Comparison of ENCODE assay signal across 16 cellular contexts in genomic region chr13:38900188-38900587, GRCh38.
DNase-seq lines count a peak whose midpoint lies in the region; ATAC-seq, FAIRE-seq and TF ChIP-seq lines count a peak whose summit lies in the region.
"Had no signal": no experiment of that assay in that cellular context is flagged by ENCODE, and none has a peak within 500 bp of the region (broad histone marks: within the 10 kb centered on the region; RNA-seq: fewer than 3 reads in every experiment).

No MANE protein-coding gene starts in this region.

- CTCF ChIA-PET in K562 (lab: Yijun Ruan, JAX; ENCODE audit: low intra/inter-chr PET ratio) (no interaction called here), MCF 10A (lab: Yijun Ruan, JAX) (interaction anchor here (0.6 to 1.1 kb wide), 2 partner anchors 16 to 718 kb away, joined by 3 to 4 read pairs; no protein-coding TSS in a partner anchor)
- CTCF ChIA-PET in activated CD8-positive, alpha-beta T cell treated with anti-CD3 and anti-CD28 coated beads, Interleukin-2, amount 10 ng/mL, durations not matched to agents 7 days and 5 days (lab: Charles Lee) = no interaction called here

- H3K4me3 ChIP-seq in Loucy (ENCODE audit: low read length, poor library complexity, severe bottlenecking) (no peak overlapping the region), K562 (no peak overlapping the region), neural progenitor cell (no peak overlapping the region)
- H3K4me3 ChIP-seq: heart right ventricle, left ventricle myocardium inferior, testis had no signal

- no peaks in the 10 kb centered on the region for H3K9me1 ChIP-seq in K562 (ENCODE audit: control insufficient read depth, insufficient read depth, low read length)

- no peaks in the 10 kb centered on the region for H3K36me3 Mint-ChIP-seq in neural progenitor cell
- H3K36me3 Mint-ChIP-seq in MCF 10A (ENCODE audit: insufficient read depth, unreplicated experiment) = no peaks in the 10 kb centered on the region
- no peaks in the 10 kb centered on the region for H3K36me3 Mint-ChIP-seq in activated CD8-positive, alpha-beta T cell treated with anti-CD3 and anti-CD28 coated beads, Interleukin-2, amount 10 ng/mL, durations not matched to agents 7 days and 5 days (ENCODE audit: low read depth)
- H3K36me3 Mint-ChIP-seq: CD8-positive, alpha-beta T cell had no signal

- peaks cover 12% of the 10 kb centered on the region for H3K4me1 Mint-ChIP-seq in neural progenitor cell
- H3K4me1 Mint-ChIP-seq in MCF 10A (ENCODE audit: insufficient read depth, unreplicated experiment) = no peaks in the 10 kb centered on the region
- H3K4me1 Mint-ChIP-seq in activated CD8-positive, alpha-beta T cell treated with anti-CD3 and anti-CD28 coated beads, Interleukin-2, amount 10 ng/mL, durations not matched to agents 7 days and 5 days (ENCODE audit: low read depth) = no peaks in the 10 kb centered on the region
- H3K4me1 Mint-ChIP-seq: activated CD4-positive, alpha-beta memory T cell treated with anti-CD3 and anti-CD28 coated beads, Interleukin-2, amount 10 ng/mL, durations not matched to agents 7 days and 5 days had no signal

- no peak overlapping the region for H2AFZ ChIP-seq in Loucy (ENCODE audit: low read length)
- no peak overlapping the region for H2AFZ ChIP-seq in K562 (ENCODE audit: low read depth, low read length)
- no peak overlapping the region for H2AFZ ChIP-seq in neural progenitor cell (replicated peaks)

- no peak for FAIRE-seq in K562 (lab: Jason Lieb, UNC)
- FAIRE-seq: endometrium had no signal

- no peak overlapping the region for H3K27ac Mint-ChIP-seq in neural progenitor cell
- no peak overlapping the region for H3K27ac Mint-ChIP-seq in MCF 10A (ENCODE audit: low read depth, unreplicated experiment)
- no peak overlapping the region for H3K27ac Mint-ChIP-seq in activated CD8-positive, alpha-beta T cell treated with anti-CD3 and anti-CD28 coated beads, Interleukin-2, amount 10 ng/mL, durations not matched to agents 7 days and 5 days
- H3K27ac Mint-ChIP-seq: activated CD4-positive, alpha-beta memory T cell treated with anti-CD3 and anti-CD28 coated beads, Interleukin-2, amount 10 ng/mL, durations not matched to agents 7 days and 5 days; CD8-positive, alpha-beta T cell had no signal

- POLR2A ChIA-PET in K562 (lab: Yijun Ruan, JAX) (no interaction called here), MCF 10A (lab: Yijun Ruan, JAX) (no interaction called here)
- POLR2A ChIA-PET in activated CD8-positive, alpha-beta T cell treated with anti-CD3 and anti-CD28 coated beads, Interleukin-2, amount 10 ng/mL, durations not matched to agents 7 days and 5 days (lab: Charles Lee) = no interaction called here

- H3K4me3 Mint-ChIP-seq in neural progenitor cell (no peak overlapping the region), MCF 10A (ENCODE audit: unreplicated experiment) (no peak overlapping the region)
- no peak overlapping the region for H3K4me3 Mint-ChIP-seq in activated CD8-positive, alpha-beta T cell treated with anti-CD3 and anti-CD28 coated beads, Interleukin-2, amount 10 ng/mL, durations not matched to agents 7 days and 5 days
- H3K4me3 Mint-ChIP-seq: activated CD4-positive, alpha-beta memory T cell treated with anti-CD3 and anti-CD28 coated beads, Interleukin-2, amount 10 ng/mL, durations not matched to agents 7 days and 5 days; CD8-positive, alpha-beta T cell had no signal

- H3K4me2 ChIP-seq in Loucy (ENCODE audit: low read depth, low read length, poor library complexity, severe bottlenecking) (no peak overlapping the region), K562 (ENCODE audit: insufficient read depth, low read length) (no peak overlapping the region), neural progenitor cell (no peak overlapping the region)

- no peaks in the 10 kb centered on the region for H3K79me2 ChIP-seq in Loucy (ENCODE audit: insufficient read depth, low read length)
- H3K79me2 ChIP-seq in K562 (ENCODE audit: control insufficient read depth, insufficient read depth, low read length) = no peaks in the 10 kb centered on the region
- no peaks in the 10 kb centered on the region for H3K79me2 ChIP-seq in neural progenitor cell (ENCODE audit: low read depth)

- no peaks in the 10 kb centered on the region for H3K9me3 ChIP-seq in Loucy (ENCODE audit: insufficient read depth, low read depth, low read length)
- no peaks in the 10 kb centered on the region for H3K9me3 ChIP-seq in K562 (replicated peaks; ENCODE audit: control insufficient read depth, insufficient read depth, low read depth, low read length)
- no peaks in the 10 kb centered on the region for H3K9me3 ChIP-seq in neural progenitor cell (ENCODE audit: low read depth)
- H3K9me3 ChIP-seq: left ventricle myocardium inferior, testis had no signal

- no peaks in the 10 kb centered on the region for H4K20me1 ChIP-seq in Loucy (ENCODE audit: insufficient read depth, low read length, poor library complexity, severe bottlenecking)
- H4K20me1 ChIP-seq in K562 (replicated peaks; ENCODE audit: control insufficient read depth, insufficient read depth, low read length) = no peaks in the 10 kb centered on the region
- no peaks in the 10 kb centered on the region for H4K20me1 ChIP-seq in neural progenitor cell (ENCODE audit: low read depth)

- WGBS in K562 (ENCODE audit: insufficient coverage, low coverage, missing lambda C conversion rate) = 0% methylated on average over 3 of the region's 3 CpGs

- in situ Hi-C loops in K562 (cut with MboI) = no loop called here

- no peak for TF ChIP-seq EP300 in K562 (IDR thresholded peaks at IDR 0.05; ENCODE audit: low read length)

- no peak overlapping the region for H3K9ac ChIP-seq in Loucy (ENCODE audit: low read depth, low read length, poor library complexity, severe bottlenecking)
- no peak overlapping the region for H3K9ac ChIP-seq in K562 (ENCODE audit: insufficient read depth in 1 of 2, low read depth in 2 of 2, low read length in 2 of 2)
- H3K9ac ChIP-seq in neural progenitor cell = no peak overlapping the region

- no peaks in the 10 kb centered on the region for H3K4me1 ChIP-seq in Loucy (ENCODE audit: insufficient read depth, low read length, poor library complexity, severe bottlenecking)
- no peaks in the 10 kb centered on the region for H3K4me1 ChIP-seq in K562 (replicated peaks in 1 of 2; ENCODE audit: control insufficient read depth in 2 of 2, insufficient read depth in 2 of 2, low read length in 2 of 2)
- no peaks in the 10 kb centered on the region for H3K4me1 ChIP-seq in neural progenitor cell
- H3K4me1 ChIP-seq: heart right ventricle, left ventricle myocardium inferior, testis had no signal

- peak; percentile 60 for ATAC-seq in K562
- no peak for ATAC-seq in activated CD8-positive, alpha-beta T cell treated with anti-CD3 and anti-CD28 coated beads, Interleukin-2, amount 10 ng/mL, durations not matched to agents 7 days and 5 days
- ATAC-seq: CD8-positive, alpha-beta T cell; heart right ventricle had no signal

- no peak for TF ChIP-seq RAD21 in K562 (CRISPR knock-in tag; conservative IDR thresholded peaks at IDR 0.05 in 1 of 2, IDR thresholded peaks at IDR 0.05 in 1 of 2)

- peak in 2 of 4 experiments; percentile 3 to 7 for DNase-seq in K562 (ENCODE audit: extremely low read depth in 1 of 4, low spot score in 3 of 4)
- DNase-seq in neural progenitor cell (ENCODE audit: low spot score) = peak; percentile 58
- DNase-seq in MCF 10A (ENCODE audit: unreplicated experiment) = no peak
- DNase-seq in activated CD8-positive, alpha-beta T cell treated with anti-CD3 and anti-CD28 coated beads, Interleukin-2, amount 10 ng/mL, durations not matched to agents 7 days and 5 days = no peak
- no peak for DNase-seq in NCI-H1105 treated with DMSO at 0.1 percent for 48 hours (lab: John Stamatoyannopoulos, UW)
- DNase-seq: activated CD4-positive, alpha-beta memory T cell treated with anti-CD3 and anti-CD28 coated beads, Interleukin-2, amount 10 ng/mL, durations not matched to agents 7 days and 5 days; activated gamma-delta T cell treated with Interleukin-2 at 50 U/mL for 16 hours; CD8-positive, alpha-beta T cell; heart right ventricle; left ventricle myocardium inferior; NCI-H345; testis had no signal

- H3K27ac ChIP-seq in K562 (ENCODE audit: extremely low read depth, low read depth, low read length) (no peak overlapping the region), neural progenitor cell (no peak overlapping the region)
- H3K27ac ChIP-seq: heart right ventricle, HL-60, left ventricle myocardium inferior, testis had no signal

- intact Hi-C loops in K562 (cut with micrococcal nuclease) = no loop called here
- intact Hi-C loops in MCF 10A (cut with micrococcal nuclease) = no loop called here

- TF ChIP-seq POLR2A in K562 (conservative IDR thresholded peaks at IDR 0.05) = no peak

- BruUV-seq in K562 (replicated peaks; lab: Mats Ljungman, UMichigan) (no TSS peak), MCF 10A (replicated peaks; lab: Mats Ljungman, UMichigan) (no TSS peak)

- H3K9me3 Mint-ChIP-seq in neural progenitor cell = peaks cover 2% of the 10 kb centered on the region
- H3K9me3 Mint-ChIP-seq in MCF 10A (ENCODE audit: unreplicated experiment) = no peaks in the 10 kb centered on the region
- no peaks in the 10 kb centered on the region for H3K9me3 Mint-ChIP-seq in activated CD8-positive, alpha-beta T cell treated with anti-CD3 and anti-CD28 coated beads, Interleukin-2, amount 10 ng/mL, durations not matched to agents 7 days and 5 days (ENCODE audit: insufficient read depth)
- H3K9me3 Mint-ChIP-seq: activated CD4-positive, alpha-beta memory T cell treated with anti-CD3 and anti-CD28 coated beads, Interleukin-2, amount 10 ng/mL, durations not matched to agents 7 days and 5 days; CD8-positive, alpha-beta T cell had no signal

- H3K27me3 Mint-ChIP-seq in neural progenitor cell (ENCODE audit: insufficient read depth, low read depth) (no peaks in the 10 kb centered on the region), MCF 10A (ENCODE audit: insufficient read depth, unreplicated experiment) (no peaks in the 10 kb centered on the region)
- peaks cover 1% of the 10 kb centered on the region for H3K27me3 Mint-ChIP-seq in activated CD8-positive, alpha-beta T cell treated with anti-CD3 and anti-CD28 coated beads, Interleukin-2, amount 10 ng/mL, durations not matched to agents 7 days and 5 days (ENCODE audit: low read depth)

- H3K27me3 ChIP-seq in Loucy (ENCODE audit: insufficient read depth, low read length, poor library complexity, severe bottlenecking) = no peaks in the 10 kb centered on the region
- H3K27me3 ChIP-seq in K562 (ENCODE audit: control insufficient read depth in 2 of 2, insufficient read depth in 2 of 2, low read length in 2 of 2) = no peaks in the 10 kb centered on the region
- no peaks in the 10 kb centered on the region for H3K27me3 ChIP-seq in neural progenitor cell
- H3K27me3 ChIP-seq: heart right ventricle, testis had no signal

- H3F3A ChIP-seq in Loucy (ENCODE audit: low read depth) (no peaks in the 10 kb centered on the region), neural progenitor cell (ENCODE audit: low read depth) (no peaks in the 10 kb centered on the region)

- TF ChIP-seq CTCF in GM12872 (IDR thresholded peaks at IDR 0.05; ENCODE audit: insufficient read depth, low read depth, low read length) = peak; percentile 42
- peak; percentile 27 for TF ChIP-seq CTCF in Loucy (conservative IDR thresholded peaks at IDR 0.05; ENCODE audit: low read length)
- TF ChIP-seq CTCF in K562 (IDR thresholded peaks at IDR 0.05 in 2 of 3, conservative IDR thresholded peaks at IDR 0.05 in 1 of 3; ENCODE audit: insufficient read depth in 2 of 3, low read depth in 1 of 3, low read length in 3 of 3) = peak; percentile 2 to 20 (median 19); a peak in 1 of 6 replicates
- TF ChIP-seq CTCF in neural progenitor cell (IDR thresholded peaks at IDR 0.05) = peak; percentile 54
- no peak for TF ChIP-seq CTCF in MCF 10A (IDR thresholded peaks at IDR 0.05; ENCODE audit: unreplicated experiment)

- H3K36me3 ChIP-seq in Loucy (ENCODE audit: insufficient read depth, low read length) (no peaks in the 10 kb centered on the region), K562 (ENCODE audit: control insufficient read depth, insufficient read depth, low read length) (no peaks in the 10 kb centered on the region), neural progenitor cell (no peaks in the 10 kb centered on the region)
- H3K36me3 ChIP-seq: heart right ventricle, left ventricle myocardium inferior had no signal

- H3K9me2 ChIP-seq in Loucy (replicated peaks; ENCODE audit: low read depth, low read length) = no peaks in the 10 kb centered on the region
